In the genomic region with DNA sequence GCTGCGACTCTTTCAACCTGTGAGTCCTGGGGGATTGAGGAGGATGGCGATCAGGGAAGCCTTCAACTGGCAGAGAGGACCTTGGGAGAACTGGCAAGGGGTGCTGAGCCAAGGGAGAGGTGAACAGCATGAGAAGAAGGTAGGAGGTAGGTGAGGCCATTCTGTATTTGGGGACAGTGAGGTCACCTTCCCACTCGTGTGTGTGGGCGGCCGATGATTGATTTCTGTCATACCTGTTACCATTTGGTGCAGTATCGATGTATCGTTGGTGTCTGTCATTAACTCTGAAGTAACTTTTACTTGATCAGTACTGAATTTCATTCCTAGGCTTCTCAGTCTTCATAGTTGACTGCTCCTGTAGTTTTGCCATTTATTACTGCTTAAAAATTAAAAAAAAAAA, we compare ENCODE assay signal across 18 cellular contexts. TPM values are rescaled to one million over a fixed set of nuclear protein-coding genes. Genes with fewer than 3 reads are reported as not detected.
DNase-seq lines count a peak whose midpoint lies in the region; ATAC-seq lines count a peak whose summit lies in the region.
"Had no signal": no experiment of that assay in that cellular context is flagged by ENCODE, and none has a peak within 500 bp of the region (broad histone marks: within the 10 kb centered on the region; RNA-seq: fewer than 3 reads in every experiment).

No MANE protein-coding gene starts in this region.

- no peak overlapping the region for H2BK5ac ChIP-seq in trophoblast cell (ENCODE audit: low read depth, low read length, poor library complexity)

- peak overlapping the region; percentile 9 for H3K27ac Mint-ChIP-seq in activated T-helper 17 cell treated with anti-CD3 and anti-CD28 coated beads, Interleukin-2, amount 50 U/mL, for 72 hours
- H3K27ac Mint-ChIP-seq in activated T-helper 2 cell treated with anti-CD3 and anti-CD28 coated beads, Interferon-gamma antibody, Interleukin-2, Interleukin-4, amounts not matched to agents 10 μg/mL and 5 μg/mL and 100 μg/mL, durations not matched to agents 14 hours and 24 hours and 36 hours = no peak overlapping the region
- H3K27ac Mint-ChIP-seq: HFFc6, neural progenitor cell had no signal

- intact Hi-C loops in activated T-helper 2 cell treated with anti-CD3 and anti-CD28 coated beads, Interferon-gamma antibody, Interleukin-2, Interleukin-4, amounts not matched to agents 10 μg/mL and 5 μg/mL and 100 μg/mL, durations not matched to agents 14 hours and 24 hours and 36 hours (cut with micrococcal nuclease) = loop anchor here (10.0 kb wide), 1 partner anchor 170 kb away; no protein-coding TSS in a partner anchor

- H3K4me1 Mint-ChIP-seq in activated T-helper 17 cell treated with anti-CD3 and anti-CD28 coated beads, Interleukin-2, amount 50 U/mL, for 72 hours = peaks cover 30% of the 10 kb centered on the region
- peaks cover 52% of the 10 kb centered on the region for H3K4me1 Mint-ChIP-seq in activated T-helper 2 cell treated with anti-CD3 and anti-CD28 coated beads, Interferon-gamma antibody, Interleukin-2, Interleukin-4, amounts not matched to agents 10 μg/mL and 5 μg/mL and 100 μg/mL, durations not matched to agents 14 hours and 24 hours and 36 hours (ENCODE audit: low read depth)

- no peak overlapping the region for H3K4me3 ChIP-seq in trophoblast cell (ENCODE audit: low read depth, low read length)
- H3K4me3 ChIP-seq: cardiac muscle cell, lower lobe of right lung, neural progenitor cell had no signal

- peaks cover 10% of the 10 kb centered on the region for H3K79me2 ChIP-seq in trophoblast cell (ENCODE audit: control insufficient read depth, insufficient read depth, low read length, poor library complexity)

- H3K4me1 ChIP-seq in trophoblast cell (ENCODE audit: control insufficient read depth in 1 of 2, insufficient read depth in 2 of 2, low read length in 2 of 2) = peaks cover 13 to 14% of the 10 kb centered on the region in 2 experiments

- H3K18ac ChIP-seq in trophoblast cell (ENCODE audit: low read length) = no peak overlapping the region

- no peak overlapping the region for H2AFZ ChIP-seq in trophoblast cell (ENCODE audit: insufficient read depth, low read length, poor library complexity)
- H2AFZ ChIP-seq: neural progenitor cell had no signal

- H3K27me3 ChIP-seq in trophoblast cell (ENCODE audit: insufficient read depth, low read length) = no peaks in the 10 kb centered on the region

- H2AK5ac ChIP-seq in trophoblast cell (ENCODE audit: low read length) = no peak overlapping the region

- H4K8ac ChIP-seq in trophoblast cell (ENCODE audit: low read depth, low read length) = no peak overlapping the region

- peak overlapping the region; percentile 10 for H2BK120ac ChIP-seq in trophoblast cell (ENCODE audit: insufficient read depth, low read length, poor library complexity)

- no peaks in the 10 kb centered on the region for H3K36me3 Mint-ChIP-seq in activated T-helper 17 cell treated with anti-CD3 and anti-CD28 coated beads, Interleukin-2, amount 50 U/mL, for 72 hours (ENCODE audit: low read depth)
- H3K36me3 Mint-ChIP-seq in activated T-helper 2 cell treated with anti-CD3 and anti-CD28 coated beads, Interferon-gamma antibody, Interleukin-2, Interleukin-4, amounts not matched to agents 10 μg/mL and 5 μg/mL and 100 μg/mL, durations not matched to agents 14 hours and 24 hours and 36 hours (ENCODE audit: low read depth) = peaks cover 6% of the 10 kb centered on the region

- H3K79me1 ChIP-seq in trophoblast cell (ENCODE audit: low read length) = peaks cover 26% of the 10 kb centered on the region

- peak overlapping the region; percentile 29 for H3K4me3 Mint-ChIP-seq in activated T-helper 17 cell treated with anti-CD3 and anti-CD28 coated beads, Interleukin-2, amount 50 U/mL, for 72 hours
- no peak overlapping the region for H3K4me3 Mint-ChIP-seq in activated T-helper 2 cell treated with anti-CD3 and anti-CD28 coated beads, Interferon-gamma antibody, Interleukin-2, Interleukin-4, amounts not matched to agents 10 μg/mL and 5 μg/mL and 100 μg/mL, durations not matched to agents 14 hours and 24 hours and 36 hours (ENCODE audit: low read depth)
- H3K4me3 Mint-ChIP-seq: HFFc6, neural progenitor cell had no signal

- no peaks in the 10 kb centered on the region for H3K36me3 ChIP-seq in trophoblast cell (ENCODE audit: control insufficient read depth in 1 of 2, insufficient read depth in 2 of 2, low read length in 2 of 2)
- H3K36me3 ChIP-seq: cardiac muscle cell, lower lobe of right lung, neural progenitor cell had no signal

- H3K27ac ChIP-seq in trophoblast cell (ENCODE audit: low read depth, low read length) = no peak overlapping the region
- H3K27ac ChIP-seq: cardiac muscle cell, lower lobe of right lung, neural progenitor cell had no signal

- H3K14ac ChIP-seq in trophoblast cell (ENCODE audit: low read length) = peak overlapping the region; percentile 12

- peak overlapping the region; percentile 25 for H4K91ac ChIP-seq in trophoblast cell (ENCODE audit: low read depth, low read length)

- WGBS in trophoblast cell (ENCODE audit: extremely low coverage, insufficient coverage, insufficient read length) = no CpG with 5 or more reads among the region's 7 CpGs

- no peaks in the 10 kb centered on the region for H3K9me3 ChIP-seq in trophoblast cell (ENCODE audit: insufficient read depth, low read depth, low read length)
- H3K9me3 ChIP-seq: lower lobe of right lung, SK-N-SH had no signal

- no peak overlapping the region for H3K23ac ChIP-seq in trophoblast cell (ENCODE audit: low read length)

- peak overlapping the region; percentile 4 for H3K4ac ChIP-seq in trophoblast cell (ENCODE audit: low read depth, low read length)

- H3K4me2 ChIP-seq in trophoblast cell (ENCODE audit: low read length) = no peak overlapping the region
- H3K4me2 ChIP-seq: neural progenitor cell, SK-N-SH had no signal

- H3K9ac ChIP-seq in trophoblast cell (ENCODE audit: low read length) = no peak overlapping the region
- H3K9ac ChIP-seq: neural progenitor cell, SK-N-SH had no signal

- H2BK12ac ChIP-seq in trophoblast cell (ENCODE audit: low read length) = no peak overlapping the region

- H3K9me3 Mint-ChIP-seq in activated T-helper 17 cell treated with anti-CD3 and anti-CD28 coated beads, Interleukin-2, amount 50 U/mL, for 72 hours = no peaks in the 10 kb centered on the region
- H3K9me3 Mint-ChIP-seq in activated T-helper 2 cell treated with anti-CD3 and anti-CD28 coated beads, Interferon-gamma antibody, Interleukin-2, Interleukin-4, amounts not matched to agents 10 μg/mL and 5 μg/mL and 100 μg/mL, durations not matched to agents 14 hours and 24 hours and 36 hours = no peaks in the 10 kb centered on the region
- H3K9me3 Mint-ChIP-seq: HFFc6 had no signal

- DNase-seq in stimulated activated naive CD4-positive, alpha-beta T cell treated with Interleukin-2 at 50 U/mL for 16 hours (lab: John Stamatoyannopoulos, UW) = peak; percentile 66
- DNase-seq in stimulated activated naive CD4-positive, alpha-beta T cell (lab: John Stamatoyannopoulos, UW) = no peak
- no peak for DNase-seq in trophoblast cell
- DNase-seq in activated T-helper 2 cell treated with anti-CD3 and anti-CD28 coated beads, Interferon-gamma antibody, Interleukin-2, Interleukin-4, amounts not matched to agents 10 μg/mL and 5 μg/mL and 100 μg/mL, durations not matched to agents 14 hours and 24 hours and 36 hours (ENCODE audit: low spot score) = no peak
- DNase-seq in COLO668 (lab: John Stamatoyannopoulos, UW; ENCODE audit: unreplicated experiment) = no peak
- DNase-seq in NCI-H146 treated with DMSO at 0.1 percent for 48 hours (lab: John Stamatoyannopoulos, UW; ENCODE audit: unreplicated experiment) = no peak
- DNase-seq: activated gamma-delta T cell treated with Interleukin-2 at 50 U/mL for 16 hours, foreskin melanocyte, HFFc6, lower lobe of right lung, NCI-H1417 treated with DMSO at 0.1 percent for 48 hours, NCI-H446, SK-N-SH, substantia nigra had no signal

- ATAC-seq in activated T-helper 17 cell treated with anti-CD3 and anti-CD28 coated beads, Interleukin-2, amount 50 U/mL, for 72 hours (replicated peaks) = peak; percentile 11
- ATAC-seq in HG03025 (IDR thresholded peaks at IDR 0.05; ENCODE audit: low FRiP score, unreplicated experiment) = no peak
- ATAC-seq: lower lobe of right lung had no signal

- H3K27me3 Mint-ChIP-seq in activated T-helper 17 cell treated with anti-CD3 and anti-CD28 coated beads, Interleukin-2, amount 50 U/mL, for 72 hours = no peaks in the 10 kb centered on the region
- no peaks in the 10 kb centered on the region for H3K27me3 Mint-ChIP-seq in activated T-helper 2 cell treated with anti-CD3 and anti-CD28 coated beads, Interferon-gamma antibody, Interleukin-2, Interleukin-4, amounts not matched to agents 10 μg/mL and 5 μg/mL and 100 μg/mL, durations not matched to agents 14 hours and 24 hours and 36 hours (ENCODE audit: low read depth)

- H4K12ac ChIP-seq in trophoblast cell (ENCODE audit: low read depth, low read length) = no peak overlapping the region

RNA-seq across cellular contexts. Expression of gene ARSG, which starts 3.8 kb away (rescaled TPM):
- 1 to 10 TPM; 4.8 to 6.3 TPM for total RNA-seq in activated T-helper 17 cell treated with anti-CD3 and anti-CD28 coated beads, Interleukin-2, amount 50 U/mL, for 72 hours
- 2.8 and 3.0 TPM in 2 replicates for polyA plus RNA-seq in trophoblast cell (2013)
- total RNA-seq in activated T-helper 2 cell treated with anti-CD3 and anti-CD28 coated beads, Interferon-gamma antibody, Interleukin-2, Interleukin-4, amounts not matched to agents 10 μg/mL and 5 μg/mL and 100 μg/mL, durations not matched to agents 14 hours and 24 hours and 36 hours = 7.3 and 9.6 TPM in 2 replicates

RNA-seq across cellular contexts. Expression of gene SLC16A6, which starts 4.2 kb away (rescaled TPM):
- total RNA-seq in activated T-helper 17 cell treated with anti-CD3 and anti-CD28 coated beads, Interleukin-2, amount 50 U/mL, for 72 hours = 1 to 10 TPM in 1 of 2 donors, under 1 TPM in 1; 0.64 to 5.5 TPM
- 10.7 and 11.1 TPM in 2 replicates for polyA plus RNA-seq in trophoblast cell (2013)
- 3.1 and 3.4 TPM in 2 replicates for total RNA-seq in activated T-helper 2 cell treated with anti-CD3 and anti-CD28 coated beads, Interferon-gamma antibody, Interleukin-2, Interleukin-4, amounts not matched to agents 10 μg/mL and 5 μg/mL and 100 μg/mL, durations not matched to agents 14 hours and 24 hours and 36 hours
- polyA plus RNA-seq: cardiac muscle cell, SK-N-SH had no signal

RNA-seq across cellular contexts. Expression of gene AMZ2, which starts 47.2 kb away (rescaled TPM):
- 100 to 1,000 TPM; 100 to 112 TPM for total RNA-seq in activated T-helper 17 cell treated with anti-CD3 and anti-CD28 coated beads, Interleukin-2, amount 50 U/mL, for 72 hours
- 102 and 110 TPM in 2 replicates for polyA plus RNA-seq in trophoblast cell (2013)
- 85.9 and 111 TPM in 2 replicates for total RNA-seq in activated T-helper 2 cell treated with anti-CD3 and anti-CD28 coated beads, Interferon-gamma antibody, Interleukin-2, Interleukin-4, amounts not matched to agents 10 μg/mL and 5 μg/mL and 100 μg/mL, durations not matched to agents 14 hours and 24 hours and 36 hours
